10 cellular contexts compared by ENCODE assay signal in the genomic region with DNA sequence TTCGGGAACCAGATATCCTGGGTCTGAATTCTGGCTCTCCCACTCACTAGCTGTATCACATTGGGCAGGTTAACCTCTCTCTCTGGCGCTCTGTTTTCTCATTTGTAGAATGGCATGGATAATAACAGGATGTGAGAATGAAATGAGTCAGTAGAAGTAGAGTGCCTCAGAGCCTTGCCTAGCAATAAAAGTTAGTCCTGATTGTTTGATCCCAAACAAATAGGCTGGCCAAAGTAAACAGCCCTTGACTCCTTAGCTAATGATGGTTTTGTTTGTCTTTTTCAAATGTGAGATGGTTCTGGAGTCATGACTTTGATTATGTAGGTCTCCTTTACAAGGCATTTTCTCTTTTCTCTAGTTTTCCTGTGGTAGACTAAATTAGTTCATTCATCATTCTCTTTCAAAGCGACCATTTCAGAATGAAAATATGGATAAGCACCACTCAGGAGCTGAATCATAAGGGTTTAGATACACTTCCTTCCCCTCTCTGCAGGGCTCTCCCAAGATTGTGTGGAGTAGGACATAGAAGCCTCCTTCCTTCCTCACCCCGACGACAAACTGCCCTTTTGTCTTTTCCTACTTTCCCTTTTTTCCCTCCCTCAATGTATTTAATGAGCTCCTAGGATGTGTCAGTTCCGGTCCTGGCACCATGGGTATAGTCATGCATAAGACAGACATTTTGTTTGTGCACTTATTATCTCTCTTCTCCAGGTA. TPM values are rescaled to one million over a fixed set of nuclear protein-coding genes. Genes with fewer than 3 reads are reported as not detected.
DNase-seq lines count a peak whose midpoint lies in the region; TF ChIP-seq lines count a peak whose summit lies in the region.
"Had no signal": no experiment of that assay in that cellular context is flagged by ENCODE, and none has a peak within 500 bp of the region (broad histone marks: within the 10 kb centered on the region; RNA-seq: fewer than 3 reads in every experiment).

No MANE protein-coding gene starts in this region.

- H3K4me1 ChIP-seq in mesodermal cell (ENCODE audit: control insufficient read depth, insufficient read depth, low read length, poor library complexity, severe bottlenecking) = peaks cover 24% of the 10 kb centered on the region
- H3K4me1 ChIP-seq: gastrocnemius medialis had no signal

- H3K27ac ChIP-seq in mesodermal cell (ENCODE audit: low read depth, low read length, severe bottlenecking) = peak overlapping the region; percentile 57
- H3K27ac ChIP-seq in coronary artery = no peak overlapping the region
- H3K27ac ChIP-seq: gastrocnemius medialis had no signal

- H3K4me3 ChIP-seq in astrocyte of the spinal cord (ENCODE audit: low read depth, low read length) = no peak overlapping the region
- H3K4me3 ChIP-seq in mesodermal cell (ENCODE audit: extremely low read depth, insufficient read depth, low read length, poor library complexity, severe bottlenecking) = no peak overlapping the region
- H3K4me3 ChIP-seq in coronary artery = no peak overlapping the region
- H3K4me3 ChIP-seq: gastrocnemius medialis had no signal

- H3K36me3 ChIP-seq in mesodermal cell (ENCODE audit: control insufficient read depth, insufficient read depth, low read length) = peaks cover 19% of the 10 kb centered on the region

- TF ChIP-seq CTCF in astrocyte of the spinal cord (IDR thresholded peaks at IDR 0.05; ENCODE audit: low read depth, low read length) (no peak), coronary artery (IDR thresholded peaks at IDR 0.05) (no peak)

- in situ Hi-C loops in astrocyte of the spinal cord (cut with HindIII; ENCODE audit: low sequenced_read_pairs) = no loop called here

- H3K9me3 ChIP-seq in mesodermal cell (ENCODE audit: control insufficient read depth, low read length) = no peaks in the 10 kb centered on the region
- H3K9me3 ChIP-seq: gastrocnemius medialis had no signal

- WGBS in mesodermal cell (ENCODE audit: insufficient coverage in 2 of 2), 2 experiments = 80 to 90% methylated on average over 2 of the region's 6 CpGs

- peak; percentile 7 for DNase-seq in EL
- DNase-seq in NCI-H226 = peak; percentile 57
- peak; percentile 52 for DNase-seq in astrocyte of the spinal cord (ENCODE audit: low read depth, low spot score)
- no peak for DNase-seq in coronary artery (ENCODE audit: low spot score)
- no peak for DNase-seq in RPMI8226
- DNase-seq in amygdala (lab: John Stamatoyannopoulos, UW) = no peak
- no peak for DNase-seq in NCI-H146 treated with DMSO at 0.1 percent for 48 hours (lab: John Stamatoyannopoulos, UW; ENCODE audit: unreplicated experiment)
- DNase-seq: gastrocnemius medialis, GDM1 had no signal

RNA-seq across cellular contexts. Expression of gene KIAA0040, which starts 23.1 kb away (rescaled TPM):
- 12.6 TPM for polyA plus RNA-seq in mesodermal cell (2013, experiment 1 of 2)
- 13.0 TPM for polyA plus RNA-seq in mesodermal cell (2013, experiment 2 of 2)

Comparison
In these comparisons a context has a peak if more than half of its experiments do, and no peak if none do; other contexts are left out.
1. DNase-seq: peak in EL (single experiment), NCI-H226 (single experiment) and astrocyte of the spinal cord (single experiment); none in coronary artery (single experiment), RPMI8226 (single experiment), amygdala (0 of 56) and NCI-H146 treated with DMSO at 0.1 percent for 48 hours (single experiment).